Comparison of ENCODE assay signal across 1 cellular context in the genomic region with DNA sequence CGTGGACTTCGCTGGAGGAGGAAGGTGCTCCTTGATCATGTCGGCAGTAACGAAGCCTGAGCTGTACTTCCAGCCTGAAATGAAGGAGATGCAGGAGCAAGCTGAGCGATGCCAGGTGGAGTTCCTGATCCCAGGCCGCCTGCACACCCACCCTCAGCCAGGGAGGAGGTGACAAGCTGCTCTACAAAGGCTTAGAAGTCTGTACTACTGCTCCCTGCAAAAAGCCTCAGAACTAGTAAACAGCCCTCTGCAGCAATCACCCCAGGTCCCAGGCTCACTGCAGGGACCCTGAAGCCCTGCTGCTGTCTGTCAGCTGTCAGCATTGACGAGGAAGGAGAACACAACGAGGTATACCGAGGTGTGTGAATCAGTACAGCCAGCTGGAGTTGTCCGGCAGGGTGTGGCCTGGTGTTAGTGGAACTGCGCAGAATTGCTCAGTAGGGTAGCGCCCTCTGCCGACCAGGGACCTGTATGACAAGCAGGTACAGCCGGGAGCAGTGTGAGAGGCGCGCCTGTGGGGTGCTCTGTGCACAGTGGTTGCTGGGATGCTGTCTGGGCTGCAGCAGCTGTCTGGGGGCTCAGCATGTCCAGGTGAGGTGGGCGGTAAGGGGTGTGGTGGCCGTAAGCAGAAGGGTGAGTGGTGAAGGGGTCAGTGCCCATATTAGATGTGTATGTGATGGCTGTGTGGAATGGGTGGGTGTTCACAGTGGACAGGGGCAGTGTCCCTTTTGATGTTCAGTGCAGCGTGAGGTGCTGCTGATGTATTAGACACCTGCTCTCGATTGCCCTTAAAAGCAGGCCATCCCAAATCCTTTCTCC.
TF ChIP-seq lines count a peak whose summit lies in the region.

No MANE protein-coding gene starts in this region.

TF ChIP-seq in HEK293, 187 proteins besides CTCF, POLR2A, EP300 and RAD21 (continued from another document):
- TF ChIP-seq, protein P1, sequence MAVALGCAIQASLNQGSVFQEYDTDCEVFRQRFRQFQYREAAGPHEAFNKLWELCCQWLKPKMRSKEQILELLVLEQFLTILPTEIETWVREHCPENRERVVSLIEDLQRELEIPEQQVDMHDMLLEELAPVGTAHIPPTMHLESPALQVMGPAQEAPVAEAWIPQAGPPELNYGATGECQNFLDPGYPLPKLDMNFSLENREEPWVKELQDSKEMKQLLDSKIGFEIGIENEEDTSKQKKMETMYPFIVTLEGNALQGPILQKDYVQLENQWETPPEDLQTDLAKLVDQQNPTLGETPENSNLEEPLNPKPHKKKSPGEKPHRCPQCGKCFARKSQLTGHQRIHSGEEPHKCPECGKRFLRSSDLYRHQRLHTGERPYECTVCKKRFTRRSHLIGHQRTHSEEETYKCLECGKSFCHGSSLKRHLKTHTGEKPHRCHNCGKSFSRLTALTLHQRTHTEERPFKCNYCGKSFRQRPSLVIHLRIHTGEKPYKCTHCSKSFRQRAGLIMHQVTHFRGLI (tag by site-specific recombination; IDR thresholded peaks at IDR 0.05): no peak
- TF ChIP-seq KLF9 (tag by site-specific recombination; IDR thresholded peaks at IDR 0.05; ENCODE audit: low read depth): 0 out of 2 replicates have a peak, but pooled peaks have one; percentile 13
- TF ChIP-seq KLF7 (tag by site-specific recombination; IDR thresholded peaks at IDR 0.05; ENCODE audit: borderline replicate concordance): no peak
- no peak for TF ChIP-seq ZNF274 (IDR thresholded peaks at IDR 0.05; ENCODE audit: low read length)
- TF ChIP-seq ZNF274 (tag by site-specific recombination; IDR thresholded peaks at IDR 0.05; ENCODE audit: borderline replicate concordance): no peak
- TF ChIP-seq ZNF560 (tag by site-specific recombination; IDR thresholded peaks at IDR 0.05; ENCODE audit: borderline replicate concordance): no peak
- TF ChIP-seq ZSCAN18 (tag by site-specific recombination; IDR thresholded peaks at IDR 0.05): no peak
- no peak for TF ChIP-seq ZNF112 (tag by site-specific recombination; IDR thresholded peaks at IDR 0.05)
- no peak for TF ChIP-seq GLI4 (tag by site-specific recombination; IDR thresholded peaks at IDR 0.05)
- TF ChIP-seq ZNF501 (tag by site-specific recombination; IDR thresholded peaks at IDR 0.05): no peak
- no peak for TF ChIP-seq ZNF571 (tag by site-specific recombination; IDR thresholded peaks at IDR 0.05)
- TF ChIP-seq, protein P2, sequence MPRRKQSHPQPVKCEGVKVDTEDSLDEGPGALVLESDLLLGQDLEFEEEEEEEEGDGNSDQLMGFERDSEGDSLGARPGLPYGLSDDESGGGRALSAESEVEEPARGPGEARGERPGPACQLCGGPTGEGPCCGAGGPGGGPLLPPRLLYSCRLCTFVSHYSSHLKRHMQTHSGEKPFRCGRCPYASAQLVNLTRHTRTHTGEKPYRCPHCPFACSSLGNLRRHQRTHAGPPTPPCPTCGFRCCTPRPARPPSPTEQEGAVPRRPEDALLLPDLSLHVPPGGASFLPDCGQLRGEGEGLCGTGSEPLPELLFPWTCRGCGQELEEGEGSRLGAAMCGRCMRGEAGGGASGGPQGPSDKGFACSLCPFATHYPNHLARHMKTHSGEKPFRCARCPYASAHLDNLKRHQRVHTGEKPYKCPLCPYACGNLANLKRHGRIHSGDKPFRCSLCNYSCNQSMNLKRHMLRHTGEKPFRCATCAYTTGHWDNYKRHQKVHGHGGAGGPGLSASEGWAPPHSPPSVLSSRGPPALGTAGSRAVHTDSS (tag by site-specific recombination; IDR thresholded peaks at IDR 0.05): no peak
- TF ChIP-seq ZNF704 (tag by site-specific recombination; IDR thresholded peaks at IDR 0.05): no peak
- TF ChIP-seq ZNF2 (tag by site-specific recombination; IDR thresholded peaks at IDR 0.05): peak; percentile 73; the same call in 1 of the 2 replicates
- TF ChIP-seq FEZF1 (tag by site-specific recombination; IDR thresholded peaks at IDR 0.05): no peak
- no peak for TF ChIP-seq ZNF670 (tag by site-specific recombination; IDR thresholded peaks at IDR 0.05; ENCODE audit: low read depth)
- TF ChIP-seq ZNF10 (tag by site-specific recombination; IDR thresholded peaks at IDR 0.05): no peak
- TF ChIP-seq ZBTB26 (tag by site-specific recombination; optimal IDR thresholded peaks at IDR 0.05): peak; percentile 22
- TF ChIP-seq SCRT2 (tag by site-specific recombination; IDR thresholded peaks at IDR 0.05): no peak
- TF ChIP-seq ZNF529 (tag by site-specific recombination; IDR thresholded peaks at IDR 0.05; ENCODE audit: insufficient replicate concordance): no peak
- TF ChIP-seq ZNF530 (tag by site-specific recombination; IDR thresholded peaks at IDR 0.05; ENCODE audit: low read depth): no peak
- TF ChIP-seq ZNF473 (tag by site-specific recombination; IDR thresholded peaks at IDR 0.05): no peak
- no peak for TF ChIP-seq ZNF157 (tag by site-specific recombination; IDR thresholded peaks at IDR 0.05)
- TF ChIP-seq ZBTB8A (tag by site-specific recombination; IDR thresholded peaks at IDR 0.05): no peak
- TF ChIP-seq ZNF76 (tag by site-specific recombination; IDR thresholded peaks at IDR 0.05; ENCODE audit: borderline replicate concordance, low read depth): no peak
- TF ChIP-seq ZNF785 (tag by site-specific recombination; IDR thresholded peaks at IDR 0.05): no peak
- no peak for TF ChIP-seq ZNF404 (tag by site-specific recombination; IDR thresholded peaks at IDR 0.05)
- TF ChIP-seq BCL11A (tag by site-specific recombination; IDR thresholded peaks at IDR 0.05; ENCODE audit: low read depth): no peak
TF ChIP-seq in HEK293: peak in this region for 8.
